ENCODE assay signal across 16 cellular contexts in the genomic region with DNA sequence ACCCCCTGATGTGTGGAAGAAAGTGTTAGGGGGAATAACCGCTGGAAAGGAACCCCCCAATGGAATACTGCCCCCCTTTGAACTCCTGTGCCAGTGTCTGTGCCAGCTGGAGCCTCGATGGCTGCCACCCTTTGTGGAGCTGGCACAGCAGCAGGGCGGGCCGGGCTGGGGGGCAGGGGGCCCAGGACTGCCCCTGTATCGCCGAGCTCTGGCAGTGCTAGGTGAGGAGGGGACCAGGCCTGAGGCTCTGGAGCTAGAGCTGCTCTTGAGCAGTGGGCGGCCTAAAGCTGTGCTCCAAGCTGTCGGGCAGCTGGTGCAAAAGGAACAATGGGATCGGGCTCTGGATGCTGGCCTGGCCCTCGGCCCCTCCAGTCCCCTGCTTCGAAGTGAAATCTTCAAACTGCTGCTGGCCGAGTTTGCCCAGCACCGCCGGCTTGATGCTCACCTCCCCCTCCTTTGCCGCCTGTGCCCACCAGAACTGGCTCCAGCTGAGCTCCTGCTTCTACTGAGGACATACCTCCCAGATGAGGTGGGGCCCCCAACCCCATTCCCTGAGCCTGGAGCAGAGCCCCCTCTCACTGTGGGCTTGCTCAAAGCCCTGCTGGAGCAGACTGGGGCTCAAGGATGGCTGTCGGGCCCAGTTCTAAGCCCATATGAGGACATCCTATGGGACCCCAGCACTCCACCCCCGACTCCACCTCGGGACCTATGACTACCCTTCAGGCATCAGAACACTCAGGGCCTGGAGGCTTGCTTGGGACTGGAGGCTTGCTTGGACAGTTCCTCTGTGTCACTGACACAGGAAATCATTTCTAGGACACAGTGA. TPM values are rescaled to one million over a fixed set of nuclear protein-coding genes. Genes with fewer than 3 reads are reported as not detected.
DNase-seq lines count a peak whose midpoint lies in the region; ATAC-seq, FAIRE-seq and TF ChIP-seq lines count a peak whose summit lies in the region.
"Had no signal": no experiment of that assay in that cellular context is flagged by ENCODE, and none has a peak within 500 bp of the region (broad histone marks: within the 10 kb centered on the region; RNA-seq: fewer than 3 reads in every experiment).

No MANE protein-coding gene starts in this region.

- H3K4me1 Mint-ChIP-seq in activated naive CD4-positive, alpha-beta T cell treated with anti-CD3 and anti-CD28 coated beads, Interleukin-2, amount 10 ng/mL, durations not matched to agents 7 days and 5 days = peaks cover 32% of the 10 kb centered on the region
- peaks cover 24% of the 10 kb centered on the region for H3K4me1 Mint-ChIP-seq in activated B cell treated with CpG ODN at 0.5 μM for 24 hours

- CTCF ChIA-PET in activated naive CD4-positive, alpha-beta T cell treated with anti-CD3 and anti-CD28 coated beads, Interleukin-2, amount 10 ng/mL, durations not matched to agents 7 days and 5 days (lab: Charles Lee) = interaction anchor here (0.6 to 11.6 kb wide), 7 partner anchors 8 to 286 kb away, joined by 3 to 91 read pairs (median 5); no protein-coding TSS in a partner anchor
- CTCF ChIA-PET in activated B cell treated with CpG ODN at 0.5 μM for 24 hours (lab: Charles Lee) = interaction anchor here (1.3 to 12.4 kb wide), 4 partner anchors 57 to 226 kb away, joined by 5 to 182 read pairs (median 8); partner anchors contain the start of gene KCNIP2
- CTCF ChIA-PET in HepG2 (lab: Yijun Ruan, JAX; ENCODE audit: low intra/inter-chr PET ratio, low total read pairs) = no interaction called here

- H3K79me2 ChIP-seq in HepG2 (ENCODE audit: insufficient read depth, low read length) = peaks cover 13% of the 10 kb centered on the region

- H3K9me3 ChIP-seq in HepG2 (ENCODE audit: low read length) = no peaks in the 10 kb centered on the region
- H3K9me3 ChIP-seq in stomach = no peaks in the 10 kb centered on the region
- no peaks in the 10 kb centered on the region for H3K9me3 ChIP-seq in body of pancreas
- H3K9me3 ChIP-seq: ascending aorta, BE2C, sigmoid colon, SJSA1, upper lobe of right lung had no signal

- TF ChIP-seq POLR2A in HepG2 (IDR thresholded peaks at IDR 0.05; ENCODE audit: insufficient read depth in 1 of 2, low read depth in 2 of 2, low read length in 2 of 2) = no peak
- TF ChIP-seq POLR2A in stomach (IDR thresholded peaks at IDR 0.05) = no peak
- no peak for TF ChIP-seq POLR2A in body of pancreas (IDR thresholded peaks at IDR 0.05)

- no peak overlapping the region for H3K27ac Mint-ChIP-seq in activated naive CD4-positive, alpha-beta T cell treated with anti-CD3 and anti-CD28 coated beads, Interleukin-2, amount 10 ng/mL, durations not matched to agents 7 days and 5 days
- H3K27ac Mint-ChIP-seq in activated naive CD4-positive, alpha-beta T cell treated with anti-CD3 and anti-CD28 coated beads, Interleukin-2, amount 50 U/mL, for 72 hours = no peak overlapping the region
- no peak overlapping the region for H3K27ac Mint-ChIP-seq in activated B cell treated with CpG ODN at 0.5 μM for 24 hours

- H3K4me3 ChIP-seq in HepG2 (replicated peaks in 1 of 3; ENCODE audit: insufficient read depth in 1 of 3, low read depth in 2 of 3, low read length in 3 of 3) = no peak overlapping the region; a peak in 1 of 6 replicates
- H3K4me3 ChIP-seq in stomach = peak overlapping the region in 3 of 4 donors; percentile 89 to 97 (median 91)
- no peak overlapping the region for H3K4me3 ChIP-seq in body of pancreas

- no peak for TF ChIP-seq RAD21 in HepG2 (CRISPR knock-in tag; IDR thresholded peaks at IDR 0.05)

- no TSS peak for BruUV-seq in HepG2 (replicated peaks; lab: Mats Ljungman, UMichigan)

- ATAC-seq in activated naive CD4-positive, alpha-beta T cell treated with anti-CD3 and anti-CD28 coated beads, Interleukin-2, amount 50 U/mL, for 72 hours = no peak
- ATAC-seq in activated B cell treated with CpG ODN at 0.5 μM for 24 hours (ENCODE audit: low read depth) = no peak
- ATAC-seq in HepG2 = no peak
- ATAC-seq in HG02973 (IDR thresholded peaks at IDR 0.05; ENCODE audit: unreplicated experiment) = no peak
- ATAC-seq in body of pancreas = no peak
- ATAC-seq: upper lobe of right lung had no signal

- peak overlapping the region; percentile 90 for H3K4me2 ChIP-seq in HepG2 (ENCODE audit: low read depth, low read length)

- no peaks in the 10 kb centered on the region for H3K9me3 Mint-ChIP-seq in activated naive CD4-positive, alpha-beta T cell treated with anti-CD3 and anti-CD28 coated beads, Interleukin-2, amount 10 ng/mL, durations not matched to agents 7 days and 5 days
- no peaks in the 10 kb centered on the region for H3K9me3 Mint-ChIP-seq in activated naive CD4-positive, alpha-beta T cell treated with anti-CD3 and anti-CD28 coated beads, Interleukin-2, amount 50 U/mL, for 72 hours
- H3K9me3 Mint-ChIP-seq in activated B cell treated with CpG ODN at 0.5 μM for 24 hours = no peaks in the 10 kb centered on the region

- no peak for TF ChIP-seq CTCF in activated B cell treated with CpG ODN at 0.5 μM for 24 hours (IDR thresholded peaks at IDR 0.05)
- no peak for TF ChIP-seq CTCF in HepG2 (CRISPR knock-in tag; IDR thresholded peaks at IDR 0.05)
- no peak for TF ChIP-seq CTCF in stomach (IDR thresholded peaks at IDR 0.05)
- no peak for TF ChIP-seq CTCF in body of pancreas (IDR thresholded peaks at IDR 0.05)

- no peak for FAIRE-seq in HepG2 (lab: Jason Lieb, UNC)
- FAIRE-seq: endothelial cell of umbilical vein had no signal

- peaks cover 0 to 3% of the 10 kb centered on the region in 2 experiments; a peak in 1 of 5 replicates for H3K36me3 ChIP-seq in HepG2 (replicated peaks in 1 of 2; ENCODE audit: control insufficient read depth in 1 of 2, insufficient read depth in 2 of 2, low read length in 2 of 2)
- H3K36me3 ChIP-seq in stomach = peaks cover 0 to 37% (median 25%) of the 10 kb centered on the region in 4 donors
- no peaks in the 10 kb centered on the region for H3K36me3 ChIP-seq in body of pancreas (replicated peaks in 1 of 2; ENCODE audit: insufficient read depth in 1 of 2, low read depth in 2 of 2)
- H3K36me3 ChIP-seq: BE2C, upper lobe of right lung had no signal

- H3K27ac ChIP-seq in HepG2 (ENCODE audit: extremely low read length, insufficient read depth, low read length) = no peak overlapping the region
- peak overlapping the region in 2 of 5 donors; percentile 14 to 97 for H3K27ac ChIP-seq in stomach
- no peak overlapping the region for H3K27ac ChIP-seq in body of pancreas
- H3K27ac ChIP-seq: ascending aorta, SJSA1 had no signal

- no peak for DNase-seq in activated naive CD4-positive, alpha-beta T cell treated with anti-CD3 and anti-CD28 coated beads, Interleukin-2, amount 10 ng/mL, durations not matched to agents 7 days and 5 days
- DNase-seq in activated naive CD4-positive, alpha-beta T cell treated with anti-CD3 and anti-CD28 coated beads, Interleukin-2, amount 50 U/mL, for 72 hours (ENCODE audit: low spot score in 2 of 2) = no peak
- DNase-seq in activated B cell treated with CpG ODN at 0.5 μM for 24 hours (no peak), HepG2 (ENCODE audit: low spot score) (no peak), stomach (no peak), nucleus accumbens (lab: John Stamatoyannopoulos, UW) (no peak), body of pancreas (no peak)
- DNase-seq: activated CD4-positive, alpha-beta T cell treated with anti-CD3 and anti-CD28 coated beads for 48 hours; hypothalamus; upper lobe of right lung had no signal

- peak overlapping the region; percentile 94; the same call in 1 of the 2 replicates for H3K9ac ChIP-seq in HepG2 (ENCODE audit: insufficient read depth, low read depth, low read length)

- H3K4me3 Mint-ChIP-seq in activated naive CD4-positive, alpha-beta T cell treated with anti-CD3 and anti-CD28 coated beads, Interleukin-2, amount 10 ng/mL, durations not matched to agents 7 days and 5 days = peak overlapping the region; percentile 60
- peak overlapping the region; percentile 35 for H3K4me3 Mint-ChIP-seq in activated B cell treated with CpG ODN at 0.5 μM for 24 hours

- intact Hi-C loops in activated B cell treated with CpG ODN at 0.5 μM for 24 hours (cut with micrococcal nuclease) (no loop called here), HepG2 (cut with micrococcal nuclease; ENCODE audit: unreplicated experiment) (loop anchor here (5.0 kb wide), 1 partner anchor 50 kb away; no protein-coding TSS in a partner anchor), stomach (cut with DNase I; ENCODE audit: low total_unique reads) (no loop called here), body of pancreas (cut with DNase I) (no loop called here)

- WGBS in HepG2 (ENCODE audit: low lambda C conversion rate) = 92% methylated on average over 5 of the region's 18 CpGs
- 80 to 91% (median 87%) methylated on average over 9 to 18 of the region's 18 CpGs for WGBS in stomach, 5 donors
- 73 to 79% methylated on average over 12 to 16 of the region's 18 CpGs for WGBS in body of pancreas, 2 donors

- in situ Hi-C loops in HepG2 (cut with HindIII; ENCODE audit: extremely low pct_ligation_motif_present, low pct_unique_long_range_greater_than_20kb) = no loop called here

- H3K27me3 ChIP-seq in HepG2 (ENCODE audit: control insufficient read depth in 1 of 2, insufficient read depth in 2 of 2, low read length in 2 of 2) (no peaks in the 10 kb centered on the region), stomach (no peaks in the 10 kb centered on the region), body of pancreas (no peaks in the 10 kb centered on the region)
- H3K27me3 ChIP-seq: ascending aorta, BE2C, sigmoid colon, SJSA1, upper lobe of right lung had no signal

- H3K36me3 Mint-ChIP-seq in activated naive CD4-positive, alpha-beta T cell treated with anti-CD3 and anti-CD28 coated beads, Interleukin-2, amount 10 ng/mL, durations not matched to agents 7 days and 5 days = peaks cover 9% of the 10 kb centered on the region
- H3K36me3 Mint-ChIP-seq in activated naive CD4-positive, alpha-beta T cell treated with anti-CD3 and anti-CD28 coated beads, Interleukin-2, amount 50 U/mL, for 72 hours = peaks cover 0 to 4% of the 10 kb centered on the region in 2 donors
- H3K36me3 Mint-ChIP-seq in activated B cell treated with CpG ODN at 0.5 μM for 24 hours (ENCODE audit: low read depth) = peaks cover 17% of the 10 kb centered on the region

- TF ChIP-seq EP300 in HepG2 (IDR thresholded peaks at IDR 0.05; ENCODE audit: low read depth in 2 of 2, low read length in 2 of 2) (no peak), HepG2 (CRISPR knock-in tag; IDR thresholded peaks at IDR 0.05; ENCODE audit: borderline replicate concordance) (no peak), stomach (IDR thresholded peaks at IDR 0.05) (no peak)

- no peaks in the 10 kb centered on the region; the same call in 1 of the 2 replicates for H4K20me1 ChIP-seq in HepG2 (ENCODE audit: insufficient read depth, low read length)

- H2AFZ ChIP-seq in HepG2 (ENCODE audit: low read length) = no peak overlapping the region

- H3K4me1 ChIP-seq in HepG2 (ENCODE audit: insufficient read depth, low read length) (peaks cover 29% of the 10 kb centered on the region), stomach (peaks cover 29 to 49% (median 43%) of the 10 kb centered on the region in 4 donors), body of pancreas (peaks cover 35% of the 10 kb centered on the region)
- H3K4me1 ChIP-seq: BE2C had no signal

- no peaks in the 10 kb centered on the region for H3K27me3 Mint-ChIP-seq in activated naive CD4-positive, alpha-beta T cell treated with anti-CD3 and anti-CD28 coated beads, Interleukin-2, amount 10 ng/mL, durations not matched to agents 7 days and 5 days
- H3K27me3 Mint-ChIP-seq in activated B cell treated with CpG ODN at 0.5 μM for 24 hours = no peaks in the 10 kb centered on the region

- POLR2A ChIA-PET in activated B cell treated with CpG ODN at 0.5 μM for 24 hours (lab: Charles Lee) (interaction anchor here (1.1 to 4.0 kb wide), 4 partner anchors 11 to 236 kb away, joined by 3 to 22 read pairs (median 9); partner anchors contain the start of gene ARMH3), HepG2 (lab: Yijun Ruan, JAX) (interaction anchor here (0.9 to 3.5 kb wide), 4 partner anchors 8 to 52 kb away, joined by 3 to 39 read pairs (median 3); partner anchors contain the start of gene ARMH3)

RNA-seq across cellular contexts. Expression of gene HPS6, which starts 2.2 kb away (rescaled TPM):
- total RNA-seq in activated naive CD4-positive, alpha-beta T cell treated with anti-CD3 and anti-CD28 coated beads, Interleukin-2, amount 50 U/mL, for 72 hours = 10 to 100 TPM in 1 of 2 donors, 1 to 10 TPM in 1; 6.2 to 20.2 TPM
- total RNA-seq in activated B cell treated with CpG ODN at 0.5 μM for 24 hours = 22.8 and 23.0 TPM in 2 replicates
- total RNA-seq in HepG2 (2016; rRNA removed; fragmentation: Illumina TruSeq; extraction: Trizol) = 14.9 and 15.1 TPM in 2 replicates
- total RNA-seq in HepG2 (2016; cell fraction: cytosol; rRNA removed; fragmentation: Illumina TruSeq; extraction: Trizol; ENCODE audit: low read depth) = 1.0 and 1.9 TPM in 2 replicates
- 14.4 and 15.1 TPM in 2 replicates for total RNA-seq in HepG2 (2016; cell fraction: insoluble cytoplasmic fraction; rRNA removed; fragmentation: Illumina TruSeq; extraction: Trizol)
- 3.8 and 4.1 TPM in 2 replicates for total RNA-seq in HepG2 (2016; cell fraction: membrane; rRNA removed; fragmentation: Illumina TruSeq; extraction: Trizol)
- total RNA-seq in HepG2 (2016; cell fraction: nucleus; rRNA removed; fragmentation: Illumina TruSeq; extraction: Trizol) = 7.6 and 8.1 TPM in 2 replicates
- 2.9 and 4.2 TPM in 2 replicates for polyA plus RNA-seq in HepG2 (2011; rRNA removed)
- 3.7 and 4.1 TPM in 2 replicates for polyA plus RNA-seq in HepG2 (2011; cell fraction: cytosol; rRNA removed)
- 3.6 TPM in 2 replicates for polyA plus RNA-seq in HepG2 (2011; cell fraction: nucleus; rRNA removed)
- polyA plus RNA-seq in HepG2 (2012) = 4.0 and 4.1 TPM in 2 replicates
- polyA plus RNA-seq in HepG2 (2016; cell fraction: cytosol; fragmentation: Illumina TruSeq; extraction: Trizol; ENCODE audit: low read depth) = 0.47 and 0.53 TPM in 2 replicates
- 9.3 and 10.5 TPM in 2 replicates for polyA plus RNA-seq in HepG2 (2016; cell fraction: insoluble cytoplasmic fraction; fragmentation: Illumina TruSeq; extraction: Trizol; ENCODE audit: low read depth)
- 0.76 and 1.3 TPM in 2 replicates for polyA plus RNA-seq in HepG2 (2016; cell fraction: membrane; fragmentation: Illumina TruSeq; extraction: Trizol; ENCODE audit: low read depth)
- 5.4 and 6.0 TPM in 2 replicates for polyA plus RNA-seq in HepG2 (2016; cell fraction: nucleus; fragmentation: Illumina TruSeq; extraction: Trizol; ENCODE audit: insufficient read depth, low read depth)
- 14.1 and 24.9 TPM in 2 replicates for polyA minus RNA-seq in HepG2 (2011; rRNA and poly(A)+ RNA removed; ENCODE audit: low replicate concordance)
- 5.7 and 6.4 TPM in 2 replicates for polyA minus RNA-seq in HepG2 (2011; cell fraction: cytosol; rRNA and poly(A)+ RNA removed)
- polyA minus RNA-seq in HepG2 (2011; cell fraction: nucleus; rRNA and poly(A)+ RNA removed) = 7.0 and 7.1 TPM in 2 replicates
- total RNA-seq in stomach = 10 to 100 TPM in 3 of 5 donors, 1 to 10 TPM in 2; 7.0 to 42.4 (median 14.0) TPM
- polyA plus RNA-seq in stomach = 10 to 100 TPM; 10.3 to 10.7 (median 10.6) TPM
- 10 to 100 TPM; 16.6 to 33.0 TPM for total RNA-seq in body of pancreas

RNA-seq across cellular contexts. Expression of gene ARMH3, which starts 11.3 kb away (rescaled TPM):
- total RNA-seq in activated naive CD4-positive, alpha-beta T cell treated with anti-CD3 and anti-CD28 coated beads, Interleukin-2, amount 50 U/mL, for 72 hours = 10 to 100 TPM; 20.3 to 24.8 TPM
- total RNA-seq in activated B cell treated with CpG ODN at 0.5 μM for 24 hours (26.8 and 35.4 TPM in 2 replicates), HepG2 (2016; rRNA removed; fragmentation: Illumina TruSeq; extraction: Trizol) (8.4 and 10.8 TPM in 2 replicates), stomach (10 to 100 TPM in 4 of 5 donors, 1 to 10 TPM in 1; 3.5 to 29.0 (median 18.2) TPM), body of pancreas (1 to 10 TPM; 5.6 to 8.3 TPM)
- total RNA-seq in HepG2 (2016; cell fraction: cytosol; rRNA removed; fragmentation: Illumina TruSeq; extraction: Trizol; ENCODE audit: low read depth) = 5.0 and 5.1 TPM in 2 replicates
- 7.3 and 11.0 TPM in 2 replicates for total RNA-seq in HepG2 (2016; cell fraction: insoluble cytoplasmic fraction; rRNA removed; fragmentation: Illumina TruSeq; extraction: Trizol)
- total RNA-seq in HepG2 (2016; cell fraction: membrane; rRNA removed; fragmentation: Illumina TruSeq; extraction: Trizol) = 3.9 and 4.7 TPM in 2 replicates
- total RNA-seq in HepG2 (2016; cell fraction: nucleus; rRNA removed; fragmentation: Illumina TruSeq; extraction: Trizol) = 13.0 and 14.8 TPM in 2 replicates
- polyA plus RNA-seq in HepG2 (2011; rRNA removed) (16.7 and 16.9 TPM in 2 replicates), stomach (10 to 100 TPM; 10.1 to 18.1 (median 10.1) TPM)
- polyA plus RNA-seq in HepG2 (2011; cell fraction: cytosol; rRNA removed) = 9.7 and 11.7 TPM in 2 replicates
- polyA plus RNA-seq in HepG2 (2011; cell fraction: nucleus; rRNA removed) = 13.9 and 18.6 TPM in 2 replicates
- polyA plus RNA-seq in HepG2 (2012) = 10.2 and 11.0 TPM in 2 replicates
- polyA plus RNA-seq in HepG2 (2016; cell fraction: cytosol; fragmentation: Illumina TruSeq; extraction: Trizol; ENCODE audit: low read depth) = 2.0 and 2.3 TPM in 2 replicates
- 11.6 and 13.7 TPM in 2 replicates for polyA plus RNA-seq in HepG2 (2016; cell fraction: insoluble cytoplasmic fraction; fragmentation: Illumina TruSeq; extraction: Trizol; ENCODE audit: low read depth)
- polyA plus RNA-seq in HepG2 (2016; cell fraction: membrane; fragmentation: Illumina TruSeq; extraction: Trizol; ENCODE audit: low read depth) = 4.0 and 4.1 TPM in 2 replicates
- 17.4 and 19.1 TPM in 2 replicates for polyA plus RNA-seq in HepG2 (2016; cell fraction: nucleus; fragmentation: Illumina TruSeq; extraction: Trizol; ENCODE audit: insufficient read depth, low read depth)
- 12.6 and 18.4 TPM in 2 replicates for polyA minus RNA-seq in HepG2 (2011; rRNA and poly(A)+ RNA removed; ENCODE audit: low replicate concordance)
- polyA minus RNA-seq in HepG2 (2011; cell fraction: cytosol; rRNA and poly(A)+ RNA removed) = 6.4 and 6.6 TPM in 2 replicates
- 30.6 and 33.7 TPM in 2 replicates for polyA minus RNA-seq in HepG2 (2011; cell fraction: nucleus; rRNA and poly(A)+ RNA removed)

RNA-seq across cellular contexts. Expression of gene LDB1, which starts 52.9 kb away (rescaled TPM):
- 10 to 100 TPM; 68.7 to 94.9 TPM for total RNA-seq in activated naive CD4-positive, alpha-beta T cell treated with anti-CD3 and anti-CD28 coated beads, Interleukin-2, amount 50 U/mL, for 72 hours
- total RNA-seq in activated B cell treated with CpG ODN at 0.5 μM for 24 hours (54.0 and 61.9 TPM in 2 replicates), HepG2 (2016; rRNA removed; fragmentation: Illumina TruSeq; extraction: Trizol) (13.2 and 17.2 TPM in 2 replicates), stomach (10 to 100 TPM; 24.2 to 43.7 (median 34.4) TPM), body of pancreas (10 to 100 TPM; 17.1 to 24.4 TPM)
- 2.0 and 2.5 TPM in 2 replicates for total RNA-seq in HepG2 (2016; cell fraction: cytosol; rRNA removed; fragmentation: Illumina TruSeq; extraction: Trizol; ENCODE audit: low read depth)
- total RNA-seq in HepG2 (2016; cell fraction: insoluble cytoplasmic fraction; rRNA removed; fragmentation: Illumina TruSeq; extraction: Trizol) = 10.9 and 17.8 TPM in 2 replicates
- total RNA-seq in HepG2 (2016; cell fraction: membrane; rRNA removed; fragmentation: Illumina TruSeq; extraction: Trizol) = 7.2 and 8.2 TPM in 2 replicates
- 16.0 and 18.2 TPM in 2 replicates for total RNA-seq in HepG2 (2016; cell fraction: nucleus; rRNA removed; fragmentation: Illumina TruSeq; extraction: Trizol)
- polyA plus RNA-seq in HepG2 (2011; rRNA removed) (45.5 and 52.2 TPM in 2 replicates), stomach (10 to 100 TPM; 20.4 to 28.3 (median 22.3) TPM)
- 23.6 and 27.6 TPM in 2 replicates for polyA plus RNA-seq in HepG2 (2011; cell fraction: cytosol; rRNA removed)
- 182 and 199 TPM in 2 replicates for polyA plus RNA-seq in HepG2 (2011; cell fraction: nucleus; rRNA removed)
- polyA plus RNA-seq in HepG2 (2012) = 20.4 and 24.8 TPM in 2 replicates
- polyA plus RNA-seq in HepG2 (2016; cell fraction: cytosol; fragmentation: Illumina TruSeq; extraction: Trizol; ENCODE audit: low read depth) = 2.1 and 2.6 TPM in 2 replicates
- polyA plus RNA-seq in HepG2 (2016; cell fraction: insoluble cytoplasmic fraction; fragmentation: Illumina TruSeq; extraction: Trizol; ENCODE audit: low read depth) = 15.0 and 17.5 TPM in 2 replicates
- 5.5 and 5.8 TPM in 2 replicates for polyA plus RNA-seq in HepG2 (2016; cell fraction: membrane; fragmentation: Illumina TruSeq; extraction: Trizol; ENCODE audit: low read depth)
- 49.4 and 52.8 TPM in 2 replicates for polyA plus RNA-seq in HepG2 (2016; cell fraction: nucleus; fragmentation: Illumina TruSeq; extraction: Trizol; ENCODE audit: insufficient read depth, low read depth)
- 61.4 and 104 TPM in 2 replicates for polyA minus RNA-seq in HepG2 (2011; rRNA and poly(A)+ RNA removed; ENCODE audit: low replicate concordance)
- polyA minus RNA-seq in HepG2 (2011; cell fraction: cytosol; rRNA and poly(A)+ RNA removed) = 17.4 and 19.1 TPM in 2 replicates
- 34.2 and 39.5 TPM in 2 replicates for polyA minus RNA-seq in HepG2 (2011; cell fraction: nucleus; rRNA and poly(A)+ RNA removed)

Comparison
In these comparisons a context has a peak if more than half of its experiments do, and no peak if none do; other contexts are left out.
1. H3K4me3 ChIP-seq: peak in stomach (3 of 4); none in HepG2 (0 of 3) and body of pancreas (0 of 2).